Comparison of ENCODE assay signal across 8 cellular contexts in genomic region chr2:112138143-112139032, GRCh38. TPM values are rescaled to one million over a fixed set of nuclear protein-coding genes. Genes with fewer than 3 reads are reported as not detected.
A peak's percentile ranks its signal among the peaks of the same experiment; 100 is the strongest.
DNase-seq lines count a peak whose midpoint lies in the region; ATAC-seq and TF ChIP-seq lines count a peak whose summit lies in the region.

Gene FBLN7 (plus strand): TSS chr2:112138385. CDS start chr2:112138656, 271 bp downstream.

- DNase-seq in activated CD4-positive, CD25-positive, alpha-beta regulatory T cell treated with anti-CD3 and anti-CD28 coated beads, Interleukin-2, amount 50 U/mL, for 72 hours = no peak
- peak in 1 of 2 experiments; percentile 20 for DNase-seq in SJCRH30
- no peak for DNase-seq in epithelial cell of proximal tubule (ENCODE audit: low read depth)
- peak; percentile 51 for DNase-seq in neural crest cell (ENCODE audit: low read depth, low spot score)
- no peak for DNase-seq in Ammon's horn (ENCODE audit: low spot score)

- H3K9me3 ChIP-seq in SJCRH30 (replicated peaks) = no peaks in the 10 kb centered on the region

- peak within 1 kb of the TSS; percentile 27 for H3K27ac Mint-ChIP-seq in neural crest cell (ENCODE audit: unreplicated experiment)

- H3K27me3 Mint-ChIP-seq in neural crest cell (ENCODE audit: low read depth) = peaks cover 7% of the 10 kb centered on the region

- H3K4me1 ChIP-seq in SJCRH30 = no peaks in the 10 kb centered on the region

- H3K36me3 ChIP-seq in SJCRH30 = no peaks in the 10 kb centered on the region

- H3K27ac ChIP-seq in SJCRH30 = no peak within 1 kb of the TSS

- H3K27me3 ChIP-seq in SJCRH30 = no peaks in the 10 kb centered on the region

- TF ChIP-seq CTCF in epithelial cell of proximal tubule (conservative IDR thresholded peaks at IDR 0.05; ENCODE audit: low read depth, low read length) (no peak), neural crest cell (conservative IDR thresholded peaks at IDR 0.05) (no peak)

- H3K36me3 Mint-ChIP-seq in neural crest cell (ENCODE audit: low read depth) = peaks cover 14% of the 10 kb centered on the region

- peaks cover 29% of the 10 kb centered on the region for H3K4me1 Mint-ChIP-seq in neural crest cell

- H3K4me3 ChIP-seq in SJCRH30 = peak within 1 kb of the TSS; percentile 58
- H3K4me3 ChIP-seq in epithelial cell of proximal tubule (ENCODE audit: low read depth, low read length) = peak within 1 kb of the TSS; percentile 42

- peaks cover 3% of the 10 kb centered on the region for H3K9me3 Mint-ChIP-seq in neural crest cell

- peak within 1 kb of the TSS; percentile 87 for H3K4me3 Mint-ChIP-seq in neural crest cell

- ATAC-seq in activated CD4-positive, CD25-positive, alpha-beta regulatory T cell treated with anti-CD3 and anti-CD28 coated beads, Interleukin-2, amount 50 U/mL, for 24 hours = peak; percentile 23 to 33
- ATAC-seq in HG03139 (IDR thresholded peaks at IDR 0.05; ENCODE audit: unreplicated experiment) = no peak
- ATAC-seq in GM18517 (IDR thresholded peaks at IDR 0.05; ENCODE audit: unreplicated experiment) = no peak

RNA-seq across cellular contexts. Expression of gene FBLN7, which starts in this region (rescaled TPM):
- 0.04 TPM in 1 of 2 replicates, not detected in the other for total RNA-seq in SJCRH30 (2014; rRNA removed; shearing (Covaris generic))
- total RNA-seq in epithelial cell of proximal tubule (1.6 TPM in 1 of 2 replicates, not detected in the other), neural crest cell (19.1 and 21.4 TPM in 2 replicates)

Comparison
In these comparisons a context has a peak if more than half of its experiments do, and no peak if none do; other contexts are left out.
1. ATAC-seq: peak in activated CD4-positive, CD25-positive, alpha-beta regulatory T cell treated with anti-CD3 and anti-CD28 coated beads, Interleukin-2, amount 50 U/mL, for 24 hours (2 of 2); none in HG03139 (single experiment) and GM18517 (single experiment).